13 cellular contexts compared by ENCODE assay signal in the genomic region with DNA sequence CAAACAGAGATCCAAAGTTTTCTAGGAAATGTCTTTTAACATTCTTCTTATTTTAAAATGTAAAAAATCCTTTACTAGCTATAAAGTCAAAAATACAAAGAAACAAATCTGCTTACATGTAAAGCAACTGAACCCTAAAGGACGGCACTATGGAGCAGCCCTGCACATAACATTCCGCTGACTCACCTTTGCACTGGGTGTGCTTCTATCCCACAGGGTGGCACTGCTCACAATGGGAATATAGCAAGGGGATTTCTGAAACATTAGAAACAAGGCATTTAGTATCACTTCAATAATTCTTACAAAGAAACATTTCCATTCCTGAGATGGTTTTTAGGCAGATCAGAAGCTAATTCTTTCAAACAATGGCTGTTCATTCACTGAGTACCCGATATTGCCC.
A peak's percentile ranks its signal among the peaks of the same experiment; 100 is the strongest.
DNase-seq lines count a peak whose midpoint lies in the region; ATAC-seq, FAIRE-seq and TF ChIP-seq lines count a peak whose summit lies in the region.
"Had no signal": no experiment of that assay in that cellular context is flagged by ENCODE, and none has a peak within 500 bp of the region (broad histone marks: within the 10 kb centered on the region; RNA-seq: fewer than 3 reads in every experiment).

No MANE protein-coding gene starts in this region.

- peaks cover 9% of the 10 kb centered on the region for H3K27me3 Mint-ChIP-seq in mesothelial cell of epicardium (ENCODE audit: low read depth)
- H3K27me3 Mint-ChIP-seq: activated CD4-positive, alpha-beta T cell treated with anti-CD3 and anti-CD28 coated beads, Interleukin-2, amount 10 ng/mL, durations not matched to agents 7 days and 5 days had no signal

- in situ Hi-C loops in G401 (cut with HindIII; ENCODE audit: low sequenced_read_pairs) = no loop called here

- DNase-seq in NCI-H2196 (lab: John Stamatoyannopoulos, UW; ENCODE audit: unreplicated experiment) (peak; percentile 23), NCI-H2196 treated with DMSO at 0.1 percent for 48 hours (lab: John Stamatoyannopoulos, UW; ENCODE audit: unreplicated experiment) (no peak), HTR-8/SVneo (ENCODE audit: insufficient read length, low spot score) (peak; percentile 24), RWPE2 (ENCODE audit: low spot score) (no peak), kidney tubule cell (ENCODE audit: low spot score) (peak; percentile 72), G401 (ENCODE audit: low spot score) (no peak), mesothelial cell of epicardium (ENCODE audit: low spot score in 2 of 2, unreplicated experiment in 2 of 2) (no peak)
- DNase-seq: activated CD4-positive, alpha-beta T cell treated with anti-CD3 and anti-CD28 coated beads, Interleukin-2, amount 10 ng/mL, durations not matched to agents 7 days and 5 days; activated effector memory CD4-positive, alpha-beta T cell treated with anti-CD3 and anti-CD28 coated beads, Interleukin-2, amount 50 U/mL, for 16 hours; left cardiac atrium; NCI-H1436; stimulated activated CD4-positive, alpha-beta T cell treated with anti-CD3 and anti-CD28 coated beads, Interleukin-12 subunit alpha, Interleukin-12 subunit beta, amount 100 ng/mL, for 4 hours had no signal

- H3K4me1 ChIP-seq in RWPE2 (ENCODE audit: insufficient read depth, poor library complexity, severe bottlenecking) = no peaks in the 10 kb centered on the region

- peak; percentile 46 for TF ChIP-seq CTCF in RWPE2 (IDR thresholded peaks at IDR 0.05; ENCODE audit: poor library complexity, severe bottlenecking)
- no peak for TF ChIP-seq CTCF in mesothelial cell of epicardium (IDR thresholded peaks at IDR 0.05; ENCODE audit: unreplicated experiment)

- H3K27ac Mint-ChIP-seq in mesothelial cell of epicardium = no peak overlapping the region
- H3K27ac Mint-ChIP-seq: activated CD4-positive, alpha-beta T cell treated with anti-CD3 and anti-CD28 coated beads, Interleukin-2, amount 10 ng/mL, durations not matched to agents 7 days and 5 days had no signal

- no peaks in the 10 kb centered on the region for H3K36me3 Mint-ChIP-seq in mesothelial cell of epicardium

- no peaks in the 10 kb centered on the region for H3K9me3 Mint-ChIP-seq in mesothelial cell of epicardium

- no peak overlapping the region for H3K4me3 Mint-ChIP-seq in mesothelial cell of epicardium
- H3K4me3 Mint-ChIP-seq: activated CD4-positive, alpha-beta T cell treated with anti-CD3 and anti-CD28 coated beads, Interleukin-2, amount 10 ng/mL, durations not matched to agents 7 days and 5 days had no signal

- H3K36me3 ChIP-seq in RWPE2 (ENCODE audit: low read depth) = no peaks in the 10 kb centered on the region

- peak; percentile 60 for FAIRE-seq in HTR-8/SVneo (lab: Jason Lieb, UNC)

- no peak overlapping the region for H3K4me3 ChIP-seq in RWPE2 (ENCODE audit: severe bottlenecking)

- peak; percentile 99 for ATAC-seq in RWPE2 (ENCODE audit: low read depth)
- no peak for ATAC-seq in GM19035 (IDR thresholded peaks at IDR 0.05; ENCODE audit: unreplicated experiment)
- ATAC-seq: left cardiac atrium had no signal

- H3K27me3 ChIP-seq in RWPE2 (ENCODE audit: insufficient read depth, poor library complexity, severe bottlenecking) = peaks cover 5% of the 10 kb centered on the region

- H3K4me1 Mint-ChIP-seq in mesothelial cell of epicardium = no peaks in the 10 kb centered on the region
- H3K4me1 Mint-ChIP-seq: activated CD4-positive, alpha-beta T cell treated with anti-CD3 and anti-CD28 coated beads, Interleukin-2, amount 10 ng/mL, durations not matched to agents 7 days and 5 days had no signal

- H3K27ac ChIP-seq in RWPE2 (ENCODE audit: poor library complexity, severe bottlenecking) = no peak overlapping the region

- H3K9me3 ChIP-seq in RWPE2 (ENCODE audit: severe bottlenecking) = no peaks in the 10 kb centered on the region

Comparison
In these comparisons a context has a peak if more than half of its experiments do, and no peak if none do; other contexts are left out.
1. DNase-seq: peak in NCI-H2196 (single experiment), HTR-8/SVneo (single experiment) and kidney tubule cell (single experiment); none in NCI-H2196 treated with DMSO at 0.1 percent for 48 hours (single experiment), RWPE2 (single experiment), G401 (single experiment) and mesothelial cell of epicardium (0 of 2).